ENCODE assay signal across 1 cellular context in the genomic region with DNA sequence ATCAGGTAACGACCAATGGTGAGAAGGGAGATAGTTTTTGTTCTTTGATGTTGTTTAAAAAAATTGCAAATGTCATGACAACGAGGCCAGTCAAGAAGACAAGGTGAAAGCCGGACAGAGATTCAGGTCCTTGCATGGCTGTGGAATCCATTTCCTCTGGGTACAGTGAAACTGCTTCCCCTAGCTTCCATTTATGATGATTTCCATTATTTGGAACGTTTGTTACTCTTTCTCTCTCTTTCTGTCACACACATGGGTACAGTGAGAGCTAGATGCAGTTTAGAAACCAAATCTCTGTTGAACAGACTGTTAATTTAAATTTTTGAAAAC.
TF ChIP-seq lines count a peak whose summit lies in the region.

No MANE protein-coding gene starts in this region.

TF ChIP-seq in HepG2, 621 proteins besides CTCF, POLR2A, EP300 and RAD21 (continued from another document and continues in another):
- TF ChIP-seq, protein P1, sequence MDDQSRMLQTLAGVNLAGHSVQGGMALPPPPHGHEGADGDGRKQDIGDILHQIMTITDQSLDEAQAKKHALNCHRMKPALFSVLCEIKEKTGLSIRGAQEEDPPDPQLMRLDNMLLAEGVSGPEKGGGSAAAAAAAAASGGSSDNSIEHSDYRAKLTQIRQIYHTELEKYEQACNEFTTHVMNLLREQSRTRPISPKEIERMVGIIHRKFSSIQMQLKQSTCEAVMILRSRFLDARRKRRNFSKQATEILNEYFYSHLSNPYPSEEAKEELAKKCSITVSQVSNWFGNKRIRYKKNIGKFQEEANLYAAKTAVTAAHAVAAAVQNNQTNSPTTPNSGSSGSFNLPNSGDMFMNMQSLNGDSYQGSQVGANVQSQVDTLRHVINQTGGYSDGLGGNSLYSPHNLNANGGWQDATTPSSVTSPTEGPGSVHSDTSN (CRISPR knock-in tag; IDR thresholded peaks at IDR 0.05; ENCODE audit: borderline replicate concordance), result no peak
- no peak for TF ChIP-seq NR2C2 (CRISPR knock-in tag; IDR thresholded peaks at IDR 0.05; ENCODE audit: borderline replicate concordance)
- TF ChIP-seq, protein P2, sequence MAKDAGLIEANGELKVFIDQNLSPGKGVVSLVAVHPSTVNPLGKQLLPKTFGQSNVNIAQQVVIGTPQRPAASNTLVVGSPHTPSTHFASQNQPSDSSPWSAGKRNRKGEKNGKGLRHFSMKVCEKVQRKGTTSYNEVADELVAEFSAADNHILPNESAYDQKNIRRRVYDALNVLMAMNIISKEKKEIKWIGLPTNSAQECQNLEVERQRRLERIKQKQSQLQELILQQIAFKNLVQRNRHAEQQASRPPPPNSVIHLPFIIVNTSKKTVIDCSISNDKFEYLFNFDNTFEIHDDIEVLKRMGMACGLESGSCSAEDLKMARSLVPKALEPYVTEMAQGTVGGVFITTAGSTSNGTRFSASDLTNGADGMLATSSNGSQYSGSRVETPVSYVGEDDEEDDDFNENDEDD (CRISPR knock-in tag; IDR thresholded peaks at IDR 0.05; ENCODE audit: borderline replicate concordance), result no peak
- TF ChIP-seq SYNCRIP (IDR thresholded peaks at IDR 0.05; ENCODE audit: insufficient read depth, low read depth, low read length), result no peak
- TF ChIP-seq, protein P3, sequence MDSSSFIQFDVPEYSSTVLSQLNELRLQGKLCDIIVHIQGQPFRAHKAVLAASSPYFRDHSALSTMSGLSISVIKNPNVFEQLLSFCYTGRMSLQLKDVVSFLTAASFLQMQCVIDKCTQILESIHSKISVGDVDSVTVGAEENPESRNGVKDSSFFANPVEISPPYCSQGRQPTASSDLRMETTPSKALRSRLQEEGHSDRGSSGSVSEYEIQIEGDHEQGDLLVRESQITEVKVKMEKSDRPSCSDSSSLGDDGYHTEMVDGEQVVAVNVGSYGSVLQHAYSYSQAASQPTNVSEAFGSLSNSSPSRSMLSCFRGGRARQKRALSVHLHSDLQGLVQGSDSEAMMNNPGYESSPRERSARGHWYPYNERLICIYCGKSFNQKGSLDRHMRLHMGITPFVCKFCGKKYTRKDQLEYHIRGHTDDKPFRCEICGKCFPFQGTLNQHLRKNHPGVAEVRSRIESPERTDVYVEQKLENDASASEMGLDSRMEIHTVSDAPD (CRISPR knock-in tag; IDR thresholded peaks at IDR 0.05), result no peak
- TF ChIP-seq, protein P4, sequence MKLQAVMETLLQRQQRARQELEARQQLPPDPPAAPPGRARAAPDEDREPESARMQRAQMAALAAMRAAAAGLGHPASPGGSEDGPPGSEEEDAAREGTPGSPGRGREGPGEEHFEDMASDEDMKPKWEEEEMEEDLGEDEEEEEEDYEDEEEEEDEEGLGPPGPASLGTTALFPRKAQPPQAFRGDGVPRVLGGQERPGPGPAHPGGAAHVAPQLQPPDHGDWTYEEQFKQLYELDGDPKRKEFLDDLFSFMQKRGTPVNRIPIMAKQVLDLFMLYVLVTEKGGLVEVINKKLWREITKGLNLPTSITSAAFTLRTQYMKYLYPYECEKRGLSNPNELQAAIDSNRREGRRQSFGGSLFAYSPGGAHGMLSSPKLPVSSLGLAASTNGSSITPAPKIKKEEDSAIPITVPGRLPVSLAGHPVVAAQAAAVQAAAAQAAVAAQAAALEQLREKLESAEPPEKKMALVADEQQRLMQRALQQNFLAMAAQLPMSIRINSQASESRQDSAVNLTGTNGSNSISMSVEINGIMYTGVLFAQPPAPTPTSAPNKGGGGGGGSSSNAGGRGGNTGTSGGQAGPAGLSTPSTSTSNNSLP (IDR thresholded peaks at IDR 0.05; ENCODE audit: low read depth, low read length), result no peak
- TF ChIP-seq HMG20A (CRISPR knock-in tag; IDR thresholded peaks at IDR 0.05; ENCODE audit: borderline replicate concordance), result no peak
- no peak for TF ChIP-seq ZNF589 (CRISPR knock-in tag; conservative IDR thresholded peaks at IDR 0.05)
- TF ChIP-seq RFXAP (CRISPR knock-in tag; IDR thresholded peaks at IDR 0.05; ENCODE audit: borderline replicate concordance), result no peak
- 0 out of 2 replicates have a peak, but pooled peaks have one; percentile 75 for TF ChIP-seq ZZZ3 (CRISPR knock-in tag; IDR thresholded peaks at IDR 0.05; ENCODE audit: borderline replicate concordance)
- TF ChIP-seq THYN1 (CRISPR knock-in tag; IDR thresholded peaks at IDR 0.05; ENCODE audit: borderline replicate concordance, low read depth), result peak; percentile 59; the same call in 1 of the 2 replicates
- TF ChIP-seq CHCHD3 (CRISPR knock-in tag; IDR thresholded peaks at IDR 0.05), result no peak
- TF ChIP-seq, protein P5, sequence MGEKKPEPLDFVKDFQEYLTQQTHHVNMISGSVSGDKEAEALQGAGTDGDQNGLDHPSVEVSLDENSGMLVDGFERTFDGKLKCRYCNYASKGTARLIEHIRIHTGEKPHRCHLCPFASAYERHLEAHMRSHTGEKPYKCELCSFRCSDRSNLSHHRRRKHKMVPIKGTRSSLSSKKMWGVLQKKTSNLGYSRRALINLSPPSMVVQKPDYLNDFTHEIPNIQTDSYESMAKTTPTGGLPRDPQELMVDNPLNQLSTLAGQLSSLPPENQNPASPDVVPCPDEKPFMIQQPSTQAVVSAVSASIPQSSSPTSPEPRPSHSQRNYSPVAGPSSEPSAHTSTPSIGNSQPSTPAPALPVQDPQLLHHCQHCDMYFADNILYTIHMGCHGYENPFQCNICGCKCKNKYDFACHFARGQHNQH (CRISPR knock-in tag; IDR thresholded peaks at IDR 0.05), result no peak
- TF ChIP-seq ZFP1 (CRISPR knock-in tag; IDR thresholded peaks at IDR 0.05), result no peak
- TF ChIP-seq, protein P6, sequence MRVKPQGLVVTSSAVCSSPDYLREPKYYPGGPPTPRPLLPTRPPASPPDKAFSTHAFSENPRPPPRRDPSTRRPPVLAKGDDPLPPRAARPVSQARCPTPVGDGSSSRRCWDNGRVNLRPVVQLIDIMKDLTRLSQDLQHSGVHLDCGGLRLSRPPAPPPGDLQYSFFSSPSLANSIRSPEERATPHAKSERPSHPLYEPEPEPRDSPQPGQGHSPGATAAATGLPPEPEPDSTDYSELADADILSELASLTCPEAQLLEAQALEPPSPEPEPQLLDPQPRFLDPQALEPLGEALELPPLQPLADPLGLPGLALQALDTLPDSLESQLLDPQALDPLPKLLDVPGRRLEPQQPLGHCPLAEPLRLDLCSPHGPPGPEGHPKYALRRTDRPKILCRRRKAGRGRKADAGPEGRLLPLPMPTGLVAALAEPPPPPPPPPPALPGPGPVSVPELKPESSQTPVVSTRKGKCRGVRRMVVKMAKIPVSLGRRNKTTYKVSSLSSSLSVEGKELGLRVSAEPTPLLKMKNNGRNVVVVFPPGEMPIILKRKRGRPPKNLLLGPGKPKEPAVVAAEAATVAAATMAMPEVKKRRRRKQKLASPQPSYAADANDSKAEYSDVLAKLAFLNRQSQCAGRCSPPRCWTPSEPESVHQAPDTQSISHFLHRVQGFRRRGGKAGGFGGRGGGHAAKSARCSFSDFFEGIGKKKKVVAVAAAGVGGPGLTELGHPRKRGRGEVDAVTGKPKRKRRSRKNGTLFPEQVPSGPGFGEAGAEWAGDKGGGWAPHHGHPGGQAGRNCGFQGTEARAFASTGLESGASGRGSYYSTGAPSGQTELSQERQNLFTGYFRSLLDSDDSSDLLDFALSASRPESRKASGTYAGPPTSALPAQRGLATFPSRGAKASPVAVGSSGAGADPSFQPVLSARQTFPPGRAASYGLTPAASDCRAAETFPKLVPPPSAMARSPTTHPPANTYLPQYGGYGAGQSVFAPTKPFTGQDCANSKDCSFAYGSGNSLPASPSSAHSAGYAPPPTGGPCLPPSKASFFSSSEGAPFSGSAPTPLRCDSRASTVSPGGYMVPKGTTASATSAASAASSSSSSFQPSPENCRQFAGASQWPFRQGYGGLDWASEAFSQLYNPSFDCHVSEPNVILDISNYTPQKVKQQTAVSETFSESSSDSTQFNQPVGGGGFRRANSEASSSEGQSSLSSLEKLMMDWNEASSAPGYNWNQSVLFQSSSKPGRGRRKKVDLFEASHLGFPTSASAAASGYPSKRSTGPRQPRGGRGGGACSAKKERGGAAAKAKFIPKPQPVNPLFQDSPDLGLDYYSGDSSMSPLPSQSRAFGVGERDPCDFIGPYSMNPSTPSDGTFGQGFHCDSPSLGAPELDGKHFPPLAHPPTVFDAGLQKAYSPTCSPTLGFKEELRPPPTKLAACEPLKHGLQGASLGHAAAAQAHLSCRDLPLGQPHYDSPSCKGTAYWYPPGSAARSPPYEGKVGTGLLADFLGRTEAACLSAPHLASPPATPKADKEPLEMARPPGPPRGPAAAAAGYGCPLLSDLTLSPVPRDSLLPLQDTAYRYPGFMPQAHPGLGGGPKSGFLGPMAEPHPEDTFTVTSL (CRISPR knock-in tag; IDR thresholded peaks at IDR 0.05; ENCODE audit: borderline replicate concordance), result no peak
- TF ChIP-seq FOXA3 (CRISPR knock-in tag; IDR thresholded peaks at IDR 0.05), result no peak
- TF ChIP-seq, protein P7, sequence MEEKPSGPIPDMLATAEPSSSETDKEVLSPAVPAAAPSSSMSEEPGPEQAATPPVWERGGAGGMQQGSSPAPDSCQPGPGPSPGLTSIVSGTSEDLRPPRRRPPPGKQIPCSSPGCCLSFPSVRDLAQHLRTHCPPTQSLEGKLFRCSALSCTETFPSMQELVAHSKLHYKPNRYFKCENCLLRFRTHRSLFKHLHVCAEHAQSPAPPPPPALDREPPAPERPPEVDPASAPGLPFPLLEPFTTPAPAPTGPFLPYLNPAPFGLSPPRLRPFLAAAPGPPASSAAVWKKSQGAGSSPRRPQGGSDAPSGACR (CRISPR knock-in tag; IDR thresholded peaks at IDR 0.05), result no peak
- no peak for TF ChIP-seq MTA1 (CRISPR knock-in tag; IDR thresholded peaks at IDR 0.05; ENCODE audit: borderline replicate concordance)
- TF ChIP-seq ZNF225 (CRISPR knock-in tag; IDR thresholded peaks at IDR 0.05), result no peak
- TF ChIP-seq HES4 (CRISPR knock-in tag; IDR thresholded peaks at IDR 0.05; ENCODE audit: borderline replicate concordance), result no peak
- no peak for TF ChIP-seq ARNT (IDR thresholded peaks at IDR 0.05)
- TF ChIP-seq RORA (CRISPR knock-in tag; IDR thresholded peaks at IDR 0.05), result no peak
- no peak for TF ChIP-seq SP140L (CRISPR knock-in tag; IDR thresholded peaks at IDR 0.05; ENCODE audit: borderline replicate concordance)
- no peak for TF ChIP-seq ZNF572 (CRISPR knock-in tag; IDR thresholded peaks at IDR 0.05)
- TF ChIP-seq YEATS2 (CRISPR knock-in tag; IDR thresholded peaks at IDR 0.05; ENCODE audit: borderline replicate concordance), result no peak
- no peak for TF ChIP-seq MYNN (CRISPR knock-in tag; IDR thresholded peaks at IDR 0.05; ENCODE audit: low read depth)
- TF ChIP-seq, protein P8, sequence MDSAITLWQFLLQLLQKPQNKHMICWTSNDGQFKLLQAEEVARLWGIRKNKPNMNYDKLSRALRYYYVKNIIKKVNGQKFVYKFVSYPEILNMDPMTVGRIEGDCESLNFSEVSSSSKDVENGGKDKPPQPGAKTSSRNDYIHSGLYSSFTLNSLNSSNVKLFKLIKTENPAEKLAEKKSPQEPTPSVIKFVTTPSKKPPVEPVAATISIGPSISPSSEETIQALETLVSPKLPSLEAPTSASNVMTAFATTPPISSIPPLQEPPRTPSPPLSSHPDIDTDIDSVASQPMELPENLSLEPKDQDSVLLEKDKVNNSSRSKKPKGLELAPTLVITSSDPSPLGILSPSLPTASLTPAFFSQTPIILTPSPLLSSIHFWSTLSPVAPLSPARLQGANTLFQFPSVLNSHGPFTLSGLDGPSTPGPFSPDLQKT (CRISPR knock-in tag; IDR thresholded peaks at IDR 0.05; ENCODE audit: borderline replicate concordance), result no peak
- TF ChIP-seq ZSCAN31 (CRISPR knock-in tag; IDR thresholded peaks at IDR 0.05; ENCODE audit: low read depth), result 0 out of 2 replicates have a peak, but pooled peaks have one; percentile 10
- 0 out of 2 replicates have a peak, but pooled peaks have one; percentile 5 for TF ChIP-seq ARID2 (CRISPR knock-in tag; IDR thresholded peaks at IDR 0.05; ENCODE audit: borderline replicate concordance)
- TF ChIP-seq ZNF567 (CRISPR knock-in tag; IDR thresholded peaks at IDR 0.05; ENCODE audit: borderline replicate concordance), result no peak
- TF ChIP-seq RBM39 (IDR thresholded peaks at IDR 0.05; ENCODE audit: low read depth, low read length, poor library complexity, severe bottlenecking), result no peak
- no peak for TF ChIP-seq BCL6 (CRISPR knock-in tag; IDR thresholded peaks at IDR 0.05)
- TF ChIP-seq NKX3-1 (CRISPR knock-in tag; IDR thresholded peaks at IDR 0.05), result no peak
- TF ChIP-seq, protein P9, sequence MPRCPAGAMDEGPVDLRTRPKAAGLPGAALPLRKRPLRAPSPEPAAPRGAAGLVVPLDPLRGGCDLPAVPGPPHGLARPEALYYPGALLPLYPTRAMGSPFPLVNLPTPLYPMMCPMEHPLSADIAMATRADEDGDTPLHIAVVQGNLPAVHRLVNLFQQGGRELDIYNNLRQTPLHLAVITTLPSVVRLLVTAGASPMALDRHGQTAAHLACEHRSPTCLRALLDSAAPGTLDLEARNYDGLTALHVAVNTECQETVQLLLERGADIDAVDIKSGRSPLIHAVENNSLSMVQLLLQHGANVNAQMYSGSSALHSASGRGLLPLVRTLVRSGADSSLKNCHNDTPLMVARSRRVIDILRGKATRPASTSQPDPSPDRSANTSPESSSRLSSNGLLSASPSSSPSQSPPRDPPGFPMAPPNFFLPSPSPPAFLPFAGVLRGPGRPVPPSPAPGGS (CRISPR knock-in tag; IDR thresholded peaks at IDR 0.05), result no peak
- no peak for TF ChIP-seq IRX3 (CRISPR knock-in tag; IDR thresholded peaks at IDR 0.05; ENCODE audit: borderline replicate concordance, low read depth)
- 0 out of 2 replicates have a peak, but pooled peaks have one; percentile 36 for TF ChIP-seq ZNF775 (CRISPR knock-in tag; IDR thresholded peaks at IDR 0.05; ENCODE audit: borderline replicate concordance)
- TF ChIP-seq, protein P10, sequence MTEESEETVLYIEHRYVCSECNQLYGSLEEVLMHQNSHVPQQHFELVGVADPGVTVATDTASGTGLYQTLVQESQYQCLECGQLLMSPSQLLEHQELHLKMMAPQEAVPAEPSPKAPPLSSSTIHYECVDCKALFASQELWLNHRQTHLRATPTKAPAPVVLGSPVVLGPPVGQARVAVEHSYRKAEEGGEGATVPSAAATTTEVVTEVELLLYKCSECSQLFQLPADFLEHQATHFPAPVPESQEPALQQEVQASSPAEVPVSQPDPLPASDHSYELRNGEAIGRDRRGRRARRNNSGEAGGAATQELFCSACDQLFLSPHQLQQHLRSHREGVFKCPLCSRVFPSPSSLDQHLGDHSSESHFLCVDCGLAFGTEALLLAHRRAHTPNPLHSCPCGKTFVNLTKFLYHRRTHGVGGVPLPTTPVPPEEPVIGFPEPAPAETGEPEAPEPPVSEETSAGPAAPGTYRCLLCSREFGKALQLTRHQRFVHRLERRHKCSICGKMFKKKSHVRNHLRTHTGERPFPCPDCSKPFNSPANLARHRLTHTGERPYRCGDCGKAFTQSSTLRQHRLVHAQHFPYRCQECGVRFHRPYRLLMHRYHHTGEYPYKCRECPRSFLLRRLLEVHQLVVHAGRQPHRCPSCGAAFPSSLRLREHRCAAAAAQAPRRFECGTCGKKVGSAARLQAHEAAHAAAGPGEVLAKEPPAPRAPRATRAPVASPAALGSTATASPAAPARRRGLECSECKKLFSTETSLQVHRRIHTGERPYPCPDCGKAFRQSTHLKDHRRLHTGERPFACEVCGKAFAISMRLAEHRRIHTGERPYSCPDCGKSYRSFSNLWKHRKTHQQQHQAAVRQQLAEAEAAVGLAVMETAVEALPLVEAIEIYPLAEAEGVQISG (CRISPR knock-in tag; IDR thresholded peaks at IDR 0.05), result no peak
- no peak for TF ChIP-seq TBX3 (IDR thresholded peaks at IDR 0.05; ENCODE audit: borderline replicate concordance)
- no peak for TF ChIP-seq ZNF251 (CRISPR knock-in tag; IDR thresholded peaks at IDR 0.05)
